20 cellular contexts compared by ENCODE assay signal in the genomic region with DNA sequence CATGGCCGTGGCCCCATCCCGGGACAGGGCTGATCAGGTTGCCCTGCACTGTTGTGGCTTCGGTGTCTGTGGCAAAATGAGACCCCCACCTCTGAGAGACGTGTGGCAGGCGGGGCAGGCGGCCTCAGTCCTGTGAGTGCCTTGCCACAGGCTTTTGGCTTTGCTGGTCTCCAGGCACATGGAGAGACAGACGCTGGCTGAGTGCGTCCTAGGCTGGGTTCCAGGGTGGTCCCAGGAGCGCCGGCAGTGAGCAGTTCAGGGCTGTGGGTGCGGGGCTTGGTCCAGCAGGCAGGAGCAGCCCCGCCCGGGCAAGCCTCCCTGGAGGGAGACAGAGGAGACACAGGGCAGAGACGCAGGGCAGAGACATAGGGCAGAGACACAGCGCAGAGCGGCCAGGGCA. TPM values are rescaled to one million over a fixed set of nuclear protein-coding genes. Genes with fewer than 3 reads are reported as not detected.
"Had no signal": no experiment of that assay in that cellular context is flagged by ENCODE, and none has a peak within 500 bp of the region (broad histone marks: within the 10 kb centered on the region; RNA-seq: fewer than 3 reads in every experiment).

No MANE protein-coding gene starts in this region.

- H3K9me3 ChIP-seq: MG63 had no signal

- H3K4me3 ChIP-seq: MG63 had no signal

- H3K27ac ChIP-seq: RWPE1 had no signal

- DNase-seq: IMR-90, Karpas-422, KG1, MG63, NCI-H1092 treated with DMSO at 0.1 percent for 48 hours, NCI-H1436, NCI-H187, NCI-H2029, NCI-H2081 treated with DMSO at 0.1 percent for 48 hours, NCI-H2171, NCI-H226, NCI-H446, NCI-H510A, NCI-H524 treated with DMSO at 0.1 percent for 48 hours, NCI-H69, NCI-H774, PC-3, SHP77 had no signal

- H3K36me3 ChIP-seq: MG63 had no signal

RNA-seq across cellular contexts. Expression of a gene that starts 29.2 kb away (rescaled TPM):
- total RNA-seq: HT1080 had no signal

RNA-seq across cellular contexts. Expression of a gene that starts 40.0 kb away (rescaled TPM):
- total RNA-seq: HT1080 had no signal
